ENCODE assay signal across 23 cellular contexts in genomic region chr20:17320456-17320855, GRCh38.
A peak's percentile ranks its signal among the peaks of the same experiment; 100 is the strongest.
DNase-seq lines count a peak whose midpoint lies in the region; FAIRE-seq and TF ChIP-seq lines count a peak whose summit lies in the region.
"Had no signal": no experiment of that assay in that cellular context is flagged by ENCODE, and none has a peak within 500 bp of the region (broad histone marks: within the 10 kb centered on the region; RNA-seq: fewer than 3 reads in every experiment).

No MANE protein-coding gene starts in this region.

- FAIRE-seq in bronchial epithelial cell (lab: Jason Lieb, UNC) (peak; percentile 47), GM12891 (lab: Jason Lieb, UNC) (no peak)
- FAIRE-seq: GM12878, H54 had no signal

- H3K9me2 ChIP-seq in SK-N-SH: no peaks in the 10 kb centered on the region

- H3K4me3 ChIP-seq in bronchial epithelial cell (ENCODE audit: low read depth, low read length) (no peak overlapping the region), SK-N-SH (ENCODE audit: low read depth in 2 of 2, low read length in 1 of 2) (no peak overlapping the region)
- H3K4me3 ChIP-seq: GM12878, PC-9 had no signal

- TF ChIP-seq POLR2A in GM12891 (IDR thresholded peaks at IDR 0.05; ENCODE audit: low read depth, low read length): no peak

- no peak overlapping the region for H2AFZ ChIP-seq in SK-N-SH (ENCODE audit: low read depth)
- H2AFZ ChIP-seq: PC-9 had no signal

- H3K9ac ChIP-seq in SK-N-SH: no peak overlapping the region

- 53% methylated on average over 2 of the region's 2 CpGs for WGBS in SK-N-SH (ENCODE audit: low lambda C conversion rate)

- TF ChIP-seq EP300 in SK-N-SH (IDR thresholded peaks at IDR 0.05; ENCODE audit: borderline replicate concordance in 1 of 2, low read depth in 1 of 2, low read length in 1 of 2): no peak

- no peak overlapping the region for H3K27ac Mint-ChIP-seq in activated naive CD4-positive, alpha-beta T cell treated with anti-CD3 and anti-CD28 coated beads for 36 hours
- H3K27ac Mint-ChIP-seq: CD4-positive, CD25-positive, alpha-beta regulatory T cell had no signal

- H3K9me3 Mint-ChIP-seq in activated naive CD4-positive, alpha-beta T cell treated with anti-CD3 and anti-CD28 coated beads for 36 hours: no peaks in the 10 kb centered on the region

- no peak overlapping the region for H3K27ac ChIP-seq in SK-N-SH (ENCODE audit: low read depth in 2 of 2, low read length in 1 of 2)
- H3K27ac ChIP-seq: PC-9, RWPE1 had no signal

- no peaks in the 10 kb centered on the region for H3F3A ChIP-seq in SK-N-SH (replicated peaks; ENCODE audit: insufficient read depth)

- H3K79me2 ChIP-seq in SK-N-SH (ENCODE audit: insufficient read depth): no peaks in the 10 kb centered on the region

- H3K4me1 ChIP-seq in SK-N-SH (ENCODE audit: control insufficient read depth in 1 of 2, insufficient read depth in 2 of 2, low read depth in 1 of 2, low read length in 1 of 2): no peaks in the 10 kb centered on the region

- H3K4me1 Mint-ChIP-seq in activated naive CD4-positive, alpha-beta T cell treated with anti-CD3 and anti-CD28 coated beads for 36 hours (ENCODE audit: low read depth): no peaks in the 10 kb centered on the region
- H3K4me1 Mint-ChIP-seq: CD4-positive, CD25-positive, alpha-beta regulatory T cell had no signal

- no peak overlapping the region for H3K4me3 Mint-ChIP-seq in activated naive CD4-positive, alpha-beta T cell treated with anti-CD3 and anti-CD28 coated beads for 36 hours
- H3K4me3 Mint-ChIP-seq: CD4-positive, CD25-positive, alpha-beta regulatory T cell had no signal

- H3K36me3 Mint-ChIP-seq in activated naive CD4-positive, alpha-beta T cell treated with anti-CD3 and anti-CD28 coated beads for 36 hours (ENCODE audit: low read depth): no peaks in the 10 kb centered on the region
- H3K36me3 Mint-ChIP-seq: CD4-positive, CD25-positive, alpha-beta regulatory T cell had no signal

- TF ChIP-seq CTCF in bronchial epithelial cell (IDR thresholded peaks at IDR 0.05; ENCODE audit: insufficient read depth, low read length, severe bottlenecking): no peak
- TF ChIP-seq CTCF in SK-N-SH (IDR thresholded peaks at IDR 0.05): no peak

- H3K27me3 ChIP-seq in bronchial epithelial cell (ENCODE audit: control insufficient read depth, insufficient read depth, low read length): peaks cover 6% of the 10 kb centered on the region
- no peaks in the 10 kb centered on the region for H3K27me3 ChIP-seq in SK-N-SH (ENCODE audit: insufficient read depth)

- POLR2A ChIA-PET in SK-N-SH (lab: Yijun Ruan, JAX): no interaction called here

- CTCF ChIA-PET in SK-N-SH (lab: Yijun Ruan, JAX): no interaction called here
- CTCF ChIA-PET in activated naive CD4-positive, alpha-beta T cell treated with anti-CD3 and anti-CD28 coated beads for 36 hours (lab: Charles Lee): interaction anchor here (0.9 kb wide), 1 partner anchor 12 kb away, joined by 5 read pairs; no protein-coding TSS in a partner anchor

- H3K36me3 ChIP-seq in bronchial epithelial cell (ENCODE audit: control insufficient read depth, insufficient read depth, low read length) (no peaks in the 10 kb centered on the region), SK-N-SH (replicated peaks in 1 of 2; ENCODE audit: control insufficient read depth in 1 of 2, insufficient read depth in 2 of 2, low read length in 1 of 2) (no peaks in the 10 kb centered on the region)

- no peak overlapping the region for H3K4me2 ChIP-seq in SK-N-SH
- H3K4me2 ChIP-seq: PC-9 had no signal

- H3K9me3 ChIP-seq in SK-N-SH: no peaks in the 10 kb centered on the region

- no peaks in the 10 kb centered on the region for H4K20me1 ChIP-seq in SK-N-SH (ENCODE audit: insufficient read depth)

- peaks cover 26% of the 10 kb centered on the region for H3K27me3 Mint-ChIP-seq in activated naive CD4-positive, alpha-beta T cell treated with anti-CD3 and anti-CD28 coated beads for 36 hours (ENCODE audit: low read depth)

- DNase-seq in AG08395 (ENCODE audit: low spot score) (peak; percentile 37), HT1080 (ENCODE audit: low read depth) (peak; percentile 24), bronchial epithelial cell (ENCODE audit: low read depth) (no peak), head of caudate nucleus (peak in 38 of 42 donors; percentile 6 to 78 (median 34)), SK-N-SH (no peak), GM12891 (ENCODE audit: insufficient read length, low spot score) (no peak)
- DNase-seq in activated naive CD4-positive, alpha-beta T cell treated with Interleukin-2 at 50 U/mL for 16 hours: no peak
- no peak for DNase-seq in activated naive CD4-positive, alpha-beta T cell treated with anti-CD3 and anti-CD28 coated beads for 36 hours
- DNase-seq: 8988T; CD4-positive, CD25-positive, alpha-beta regulatory T cell; COR-L47; DMS79 treated with DMSO at 0.1 percent for 48 hours; NCI-H1105; NCI-H146; NCI-H2029; NCI-H2227 treated with DMSO at 0.1 percent for 48 hours; NCI-H510A; NCI-H748 treated with DMSO at 0.1 percent for 48 hours; PC-9; SHP77 treated with DMSO at 0.1 percent for 48 hours had no signal

- intact Hi-C loops in head of caudate nucleus (cut with DNase I): no loop called here
- intact Hi-C loops in activated naive CD4-positive, alpha-beta T cell treated with anti-CD3 and anti-CD28 coated beads for 36 hours (cut with micrococcal nuclease): no loop called here

- no peak for TF ChIP-seq RAD21 in SK-N-SH (IDR thresholded peaks at IDR 0.05; ENCODE audit: low read length)

TF ChIP-seq in SK-N-SH, 30 proteins besides CTCF, POLR2A, EP300 and RAD21:
- TF ChIP-seq USF1 (IDR thresholded peaks at IDR 0.05; ENCODE audit: borderline replicate concordance, low read depth) (no peak), NRF1 (IDR thresholded peaks at IDR 0.05; ENCODE audit: low read depth, low read length) (no peak), GATA2 (CRISPR knock-in tag; IDR thresholded peaks at IDR 0.05) (no peak), TEAD4 (IDR thresholded peaks at IDR 0.05; ENCODE audit: borderline replicate concordance, insufficient read depth) (no peak), MAX (IDR thresholded peaks at IDR 0.05; ENCODE audit: low read depth) (no peak)

TF ChIP-seq in GM12891, 5 proteins besides CTCF, POLR2A, EP300 and RAD21:
- TF ChIP-seq PAX5 (IDR thresholded peaks at IDR 0.05; ENCODE audit: insufficient read depth, low read length, severe bottlenecking) (no peak), POU2F2 (IDR thresholded peaks at IDR 0.05; ENCODE audit: low read depth, low read length) (no peak), TAF1 (IDR thresholded peaks at IDR 0.05; ENCODE audit: low read depth, low read length) (no peak), SPI1 (IDR thresholded peaks at IDR 0.05; ENCODE audit: low read depth, low read length) (no peak), POLR2AphosphoS5 (IDR thresholded peaks at IDR 0.05; ENCODE audit: low read depth, low read length) (no peak)
TF ChIP-seq in GM12891: peak in this region for 0.

Comparison
In these comparisons a context has a peak if more than half of its experiments do, and no peak if none do; other contexts are left out.
1. DNase-seq: peak in AG08395 (single experiment), HT1080 (single experiment) and head of caudate nucleus (38 of 42); none in bronchial epithelial cell (single experiment), activated naive CD4-positive, alpha-beta T cell treated with Interleukin-2 at 50 U/mL for 16 hours (single experiment), SK-N-SH (single experiment), GM12891 (single experiment) and activated naive CD4-positive, alpha-beta T cell treated with anti-CD3 and anti-CD28 coated beads for 36 hours (single experiment).